10 cellular contexts compared by ENCODE assay signal in the genomic region with DNA sequence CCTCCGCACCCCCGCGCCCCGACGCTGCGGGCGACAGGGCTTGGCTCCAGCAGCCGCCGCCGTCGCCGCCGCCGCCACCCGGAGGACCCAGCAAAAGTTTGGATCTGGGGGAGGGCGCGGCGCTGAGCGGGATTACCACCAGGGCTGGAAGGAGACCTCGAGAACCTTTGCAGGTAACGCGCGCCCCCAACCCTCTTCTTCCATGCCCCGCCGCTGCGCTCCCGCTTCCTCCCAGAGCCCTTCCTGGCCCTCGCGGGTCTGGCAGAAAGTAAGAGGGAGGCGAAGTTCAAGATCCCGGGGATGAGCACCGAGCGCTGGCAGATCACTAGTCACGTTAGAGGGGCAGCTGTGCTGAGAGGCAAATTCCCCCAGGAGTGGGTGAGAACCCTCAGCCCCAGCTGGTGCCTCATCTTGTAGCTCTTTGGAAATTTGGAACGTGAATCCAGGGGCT. TPM values are rescaled to one million over a fixed set of nuclear protein-coding genes. Genes with fewer than 3 reads are reported as not detected.
DNase-seq lines count a peak whose midpoint lies in the region; ATAC-seq and TF ChIP-seq lines count a peak whose summit lies in the region.
"Had no signal": no experiment of that assay in that cellular context is flagged by ENCODE, and none has a peak within 500 bp of the region (broad histone marks: within the 10 kb centered on the region; RNA-seq: fewer than 3 reads in every experiment).

No MANE protein-coding gene starts in this region.

- H3K9me3 ChIP-seq in duodenal mucosa (ENCODE audit: control insufficient read depth in 1 of 2, low read length in 2 of 2) (peaks cover 0 to 11% of the 10 kb centered on the region in 2 donors), aorta (ENCODE audit: control insufficient read depth, low read length) (no peaks in the 10 kb centered on the region)

- H2BK120ac ChIP-seq in mesendoderm (ENCODE audit: low read depth, low read length): no peak overlapping the region

- H3K36me3 Mint-ChIP-seq in natural killer cell: no peaks in the 10 kb centered on the region
- H3K36me3 Mint-ChIP-seq in natural killer cell treated with Interleukin-12 subunit alpha and Interleukin-12 subunit beta and Interleukin-15 and Interleukin-18, amount 100 ng/mL, for 72 hours: no peaks in the 10 kb centered on the region
- H3K36me3 Mint-ChIP-seq: activated naive CD8-positive, alpha-beta T cell had no signal

- peaks cover 58 to 78% of the 10 kb centered on the region in 2 donors for H3K27me3 Mint-ChIP-seq in natural killer cell (ENCODE audit: low read depth in 2 of 2)
- peaks cover 44 to 56% of the 10 kb centered on the region in 2 donors for H3K27me3 Mint-ChIP-seq in natural killer cell treated with Interleukin-12 subunit alpha and Interleukin-12 subunit beta and Interleukin-15 and Interleukin-18, amount 100 ng/mL, for 72 hours

- intact Hi-C loops in natural killer cell (cut with micrococcal nuclease) (no loop called here), aorta (cut with DNase I) (loop anchor here in 1 of 2 donors (10.0 kb wide), 1 partner anchor 339 kb away; no protein-coding TSS in a partner anchor)

- H3K23ac ChIP-seq in mesendoderm (ENCODE audit: low read length): peak overlapping the region; percentile 1

- H3K56ac ChIP-seq in mesendoderm (ENCODE audit: low read length): peak overlapping the region; percentile 94

- no peak for DNase-seq in natural killer cell
- DNase-seq in natural killer cell treated with Interleukin-12 subunit alpha and Interleukin-12 subunit beta and Interleukin-15 and Interleukin-18, amount 100 ng/mL, for 72 hours (ENCODE audit: low spot score): no peak
- DNase-seq in mesendoderm: peak; percentile 62
- DNase-seq in aorta: peak; percentile 49 to 75
- DNase-seq in activated CD4-positive, CD25-positive, alpha-beta regulatory T cell treated with anti-CD3 and anti-CD28 coated beads, Interleukin-2, amount 50 U/mL, for 72 hours: no peak
- DNase-seq in stimulated activated CD4-positive, alpha-beta T cell treated with anti-CD3 and anti-CD28 coated beads, Interleukin-4, amount 100 ng/mL, for 1 hour: no peak

- H3K9ac ChIP-seq in duodenal mucosa (ENCODE audit: low read depth in 1 of 2, low read length in 2 of 2): no peak overlapping the region
- H3K9ac ChIP-seq in mesendoderm (ENCODE audit: low read length): peak overlapping the region; percentile 85
- H3K9ac ChIP-seq: KMS-11 had no signal

- H3K18ac ChIP-seq in mesendoderm (ENCODE audit: low read length): peak overlapping the region; percentile 98

- TF ChIP-seq CTCF in natural killer cell (IDR thresholded peaks at IDR 0.05): no peak

- H4K5ac ChIP-seq in mesendoderm (ENCODE audit: low read length): no peak overlapping the region

- no peak for ATAC-seq in natural killer cell
- no peak for ATAC-seq in natural killer cell treated with Interleukin-12 subunit alpha and Interleukin-12 subunit beta and Interleukin-15 and Interleukin-18, amount 100 ng/mL, for 72 hours
- ATAC-seq in aorta (ENCODE audit: low FRiP score): no peak
- no peak for ATAC-seq in HG03095 (IDR thresholded peaks at IDR 0.05; ENCODE audit: unreplicated experiment)

- H3K79me2 ChIP-seq in mesendoderm (ENCODE audit: control insufficient read depth, insufficient read depth, low read length): peaks cover 25% of the 10 kb centered on the region

- H2AK5ac ChIP-seq in mesendoderm (ENCODE audit: low read length): no peak overlapping the region

- H3K4me3 Mint-ChIP-seq in natural killer cell: peak overlapping the region; percentile 21
- H3K4me3 Mint-ChIP-seq in natural killer cell treated with Interleukin-12 subunit alpha and Interleukin-12 subunit beta and Interleukin-15 and Interleukin-18, amount 100 ng/mL, for 72 hours: no peak overlapping the region
- H3K4me3 Mint-ChIP-seq: activated naive CD8-positive, alpha-beta T cell had no signal

- peaks cover 5 to 25% of the 10 kb centered on the region in 2 donors for H3K27me3 ChIP-seq in duodenal mucosa (ENCODE audit: control insufficient read depth in 1 of 2, insufficient read depth in 2 of 2, low read length in 2 of 2)
- H3K27me3 ChIP-seq in mesendoderm (ENCODE audit: insufficient read depth, low read length, poor library complexity): no peaks in the 10 kb centered on the region
- no peaks in the 10 kb centered on the region for H3K27me3 ChIP-seq in aorta (ENCODE audit: control insufficient read depth in 1 of 2, insufficient read depth in 2 of 2, low read length in 1 of 2)

- peaks cover 21 to 40% of the 10 kb centered on the region in 2 donors for H3K4me1 Mint-ChIP-seq in natural killer cell
- peaks cover 16 to 29% of the 10 kb centered on the region in 2 donors for H3K4me1 Mint-ChIP-seq in natural killer cell treated with Interleukin-12 subunit alpha and Interleukin-12 subunit beta and Interleukin-15 and Interleukin-18, amount 100 ng/mL, for 72 hours (ENCODE audit: low read depth in 2 of 2)

- no peak overlapping the region for H2BK5ac ChIP-seq in mesendoderm (ENCODE audit: low read length)

- peaks cover 4% of the 10 kb centered on the region for H3K79me1 ChIP-seq in mesendoderm (ENCODE audit: low read length)

- H3K4me3 ChIP-seq in duodenal mucosa (ENCODE audit: low read depth in 1 of 2, low read length in 2 of 2) (peak overlapping the region; percentile 32 to 47), mesendoderm (ENCODE audit: low read length) (peak overlapping the region; percentile 73), aorta (ENCODE audit: low read length in 2 of 2) (peak overlapping the region; percentile 53 to 57)

- H3K4ac ChIP-seq in mesendoderm (ENCODE audit: low read depth, low read length): peak overlapping the region; percentile 66

- H2BK15ac ChIP-seq in mesendoderm (replicated peaks; ENCODE audit: low read depth): no peak overlapping the region

- peaks cover 3 to 5% of the 10 kb centered on the region in 2 donors for H3K4me1 ChIP-seq in duodenal mucosa (ENCODE audit: control insufficient read depth in 1 of 2, insufficient read depth in 2 of 2, low read length in 2 of 2)
- H3K4me1 ChIP-seq in mesendoderm (ENCODE audit: control insufficient read depth, low read depth, low read length): peaks cover 5% of the 10 kb centered on the region
- no peaks in the 10 kb centered on the region for H3K4me1 ChIP-seq in aorta (ENCODE audit: control insufficient read depth in 1 of 2, insufficient read depth in 2 of 2, low read length in 2 of 2)

- H3K36me3 ChIP-seq in duodenal mucosa (ENCODE audit: control insufficient read depth in 1 of 2, insufficient read depth in 2 of 2, low read length in 2 of 2) (no peaks in the 10 kb centered on the region), mesendoderm (ENCODE audit: control insufficient read depth, insufficient read depth, low read length) (no peaks in the 10 kb centered on the region), aorta (ENCODE audit: control insufficient read depth in 1 of 2, insufficient read depth in 2 of 2, low read length in 1 of 2) (no peaks in the 10 kb centered on the region)

- no peak overlapping the region for H3K27ac Mint-ChIP-seq in natural killer cell
- no peak overlapping the region for H3K27ac Mint-ChIP-seq in natural killer cell treated with Interleukin-12 subunit alpha and Interleukin-12 subunit beta and Interleukin-15 and Interleukin-18, amount 100 ng/mL, for 72 hours
- H3K27ac Mint-ChIP-seq: activated naive CD8-positive, alpha-beta T cell had no signal

- H3K9me3 Mint-ChIP-seq in natural killer cell: no peaks in the 10 kb centered on the region
- H3K9me3 Mint-ChIP-seq in natural killer cell treated with Interleukin-12 subunit alpha and Interleukin-12 subunit beta and Interleukin-15 and Interleukin-18, amount 100 ng/mL, for 72 hours: no peaks in the 10 kb centered on the region

- no peak overlapping the region for H4K8ac ChIP-seq in mesendoderm (ENCODE audit: low read depth, low read length)

- peak overlapping the region; percentile 93 for H3K4me2 ChIP-seq in mesendoderm (ENCODE audit: low read length)
- H3K4me2 ChIP-seq: KMS-11 had no signal

- WGBS in mesendoderm (ENCODE audit: extremely low coverage, insufficient coverage, low lambda C conversion rate): no CpG with 5 or more reads among the region's 35 CpGs
- 0 to 1% methylated on average over 17 to 35 of the region's 35 CpGs for WGBS in aorta, 2 donors

- H3K27ac ChIP-seq in duodenal mucosa (ENCODE audit: low read depth, low read length) (no peak overlapping the region), mesendoderm (ENCODE audit: low read depth, low read length) (no peak overlapping the region), aorta (ENCODE audit: low read depth in 1 of 2, low read length in 2 of 2) (no peak overlapping the region)
- H3K27ac ChIP-seq: KMS-11 had no signal

RNA-seq across cellular contexts. Expression of gene FLRT2, which starts 3.9 kb away (rescaled TPM):
- total RNA-seq in natural killer cell (not detected), aorta (10 to 100 TPM; 21.2 to 91.4 TPM)
- total RNA-seq in natural killer cell treated with Interleukin-12 subunit alpha and Interleukin-12 subunit beta and Interleukin-15 and Interleukin-18, amount 100 ng/mL, for 72 hours: 1 to 10 TPM in 1 of 2 donors, under 1 TPM in 1; 0.25 to 1.5 TPM
- polyA plus RNA-seq in mesendoderm (2013, experiment 1 of 2): 17.1 TPM
- polyA plus RNA-seq in mesendoderm (2013, experiment 2 of 2): 14.9 TPM
- 1 to 10 TPM in 1 of 2 donors, under 1 TPM in 1; 0.46 to 6.8 TPM for polyA plus RNA-seq in aorta

Comparison
In these comparisons a context has a peak if more than half of its experiments do, and no peak if none do; other contexts are left out.
1. DNase-seq: peak in mesendoderm (single experiment) and aorta (2 of 2); none in natural killer cell (single experiment), natural killer cell treated with Interleukin-12 subunit alpha and Interleukin-12 subunit beta and Interleukin-15 and Interleukin-18, amount 100 ng/mL, for 72 hours (single experiment), activated CD4-positive, CD25-positive, alpha-beta regulatory T cell treated with anti-CD3 and anti-CD28 coated beads, Interleukin-2, amount 50 U/mL, for 72 hours (single experiment) and stimulated activated CD4-positive, alpha-beta T cell treated with anti-CD3 and anti-CD28 coated beads, Interleukin-4, amount 100 ng/mL, for 1 hour (single experiment).
2. RNA of gene FLRT2, which starts 3.9 kb away (total RNA-seq): 21.2 to 91.4 TPM in aorta; 0.25 to 1.5 TPM in natural killer cell treated with Interleukin-12 subunit alpha and Interleukin-12 subunit beta and Interleukin-15 and Interleukin-18, amount 100 ng/mL, for 72 hours and not detected in natural killer cell; every median in the first group is over 4 times any median in the second.
3. Peak in every context shown above with its lines, with median percentiles within 50 percentile points of each other: H3K4me3 ChIP-seq.